ENCODE assay signal across 17 cellular contexts in the genomic region with DNA sequence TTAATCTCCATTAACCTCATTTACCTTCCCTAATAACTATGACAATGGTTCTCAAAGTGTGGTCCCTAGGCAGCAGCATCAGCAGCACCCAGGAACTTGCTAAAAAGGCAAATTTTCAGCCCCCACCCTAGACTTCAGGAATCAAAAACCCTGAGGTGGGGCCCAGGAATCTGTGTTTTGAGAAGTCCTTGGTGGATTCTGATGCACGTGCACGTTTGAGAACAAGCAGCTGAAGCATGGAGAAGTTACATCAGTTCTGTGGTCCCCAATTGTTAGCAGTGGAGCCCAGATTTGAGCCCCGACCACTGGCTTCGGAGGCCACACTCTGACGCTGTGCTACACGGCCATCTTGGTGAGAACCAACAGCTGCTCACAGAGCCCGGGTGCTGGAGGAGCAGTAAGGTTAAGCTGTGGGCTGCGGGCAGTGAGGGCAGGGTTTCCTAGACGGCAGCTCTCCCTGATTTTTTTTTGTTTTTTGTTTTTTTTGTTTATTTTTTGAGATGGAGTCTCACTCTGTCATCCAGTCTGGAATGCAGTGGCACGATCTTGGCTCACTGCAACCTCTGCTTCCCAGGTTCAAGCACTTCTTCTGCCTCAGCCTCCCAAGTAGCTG. TPM values are rescaled to one million over a fixed set of nuclear protein-coding genes. Genes with fewer than 3 reads are reported as not detected.
DNase-seq lines count a peak whose midpoint lies in the region; ATAC-seq and TF ChIP-seq lines count a peak whose summit lies in the region.
"Had no signal": no experiment of that assay in that cellular context is flagged by ENCODE, and none has a peak within 500 bp of the region (broad histone marks: within the 10 kb centered on the region; RNA-seq: fewer than 3 reads in every experiment).

No MANE protein-coding gene starts in this region.

- peaks cover 73% of the 10 kb centered on the region for H3K4me1 Mint-ChIP-seq in activated B cell treated with CpG ODN at 0.5 μM for 24 hours
- no peaks in the 10 kb centered on the region for H3K4me1 Mint-ChIP-seq in CD4-positive, alpha-beta T cell (ENCODE audit: low read depth)

- peak; percentile 22 for DNase-seq in Right ventricle myocardium superior
- DNase-seq in left ventricle myocardium inferior = no peak
- no peak for DNase-seq in activated B cell treated with CpG ODN at 0.5 μM for 24 hours
- DNase-seq in osteoblast (ENCODE audit: insufficient read length, low spot score, missing footprints) = peak; percentile 46
- no peak for DNase-seq in CD4-positive, alpha-beta T cell
- DNase-seq in OCI-M2 (lab: John Stamatoyannopoulos, UW; ENCODE audit: unreplicated experiment) = no peak
- DNase-seq: C1 segment of cervical spinal cord, DMS79, EL, GOT3, KG1 had no signal

- H3K4me3 Mint-ChIP-seq in activated B cell treated with CpG ODN at 0.5 μM for 24 hours = no peak overlapping the region
- H3K4me3 Mint-ChIP-seq in CD4-positive, alpha-beta T cell = no peak overlapping the region
- H3K4me3 Mint-ChIP-seq: CD4-positive, alpha-beta memory T cell had no signal

- CTCF ChIA-PET in activated B cell treated with CpG ODN at 0.5 μM for 24 hours (lab: Charles Lee) = interaction anchor here (0.7 to 1.2 kb wide), 5 partner anchors 8 to 180 kb away, joined by 3 to 4 read pairs (median 3); no protein-coding TSS in a partner anchor
- CTCF ChIA-PET in CD4-positive, alpha-beta T cell (lab: Charles Lee) = no interaction called here

- H4K20me1 ChIP-seq in osteoblast (ENCODE audit: insufficient read depth, low read length) = no peaks in the 10 kb centered on the region

- no peak for ATAC-seq in Right ventricle myocardium superior (ENCODE audit: poor library complexity)
- ATAC-seq in activated B cell treated with CpG ODN at 0.5 μM for 24 hours (ENCODE audit: low read depth) = no peak
- ATAC-seq in CD4-positive, alpha-beta T cell (ENCODE audit: poor library complexity) = no peak
- no peak for ATAC-seq in GM18861 (IDR thresholded peaks at IDR 0.05; ENCODE audit: unreplicated experiment)
- ATAC-seq: HCT116 had no signal

- H2AFZ ChIP-seq in osteoblast (ENCODE audit: low read length) = no peak overlapping the region

- H3K36me3 Mint-ChIP-seq in activated B cell treated with CpG ODN at 0.5 μM for 24 hours (ENCODE audit: low read depth) = no peaks in the 10 kb centered on the region
- no peaks in the 10 kb centered on the region for H3K36me3 Mint-ChIP-seq in CD4-positive, alpha-beta T cell (ENCODE audit: low read depth)
- H3K36me3 Mint-ChIP-seq: CD4-positive, alpha-beta memory T cell had no signal

- no peak for TF ChIP-seq CTCF in left ventricle myocardium inferior (IDR thresholded peaks at IDR 0.05; ENCODE audit: borderline replicate concordance)
- no peak for TF ChIP-seq CTCF in activated B cell treated with CpG ODN at 0.5 μM for 24 hours (IDR thresholded peaks at IDR 0.05)
- no peak for TF ChIP-seq CTCF in osteoblast (IDR thresholded peaks at IDR 0.05; ENCODE audit: extremely low read depth, low read depth, low read length)
- no peak for TF ChIP-seq CTCF in CD4-positive, alpha-beta T cell (IDR thresholded peaks at IDR 0.05)

- POLR2A ChIA-PET in activated B cell treated with CpG ODN at 0.5 μM for 24 hours (lab: Charles Lee) = interaction anchor here (0.6 to 11.0 kb wide), 3 partner anchors 17 to 287 kb away, joined by 4 to 304 read pairs (median 124); partner anchors contain the start of genes CD22 and FFAR1
- POLR2A ChIA-PET in CD4-positive, alpha-beta T cell (lab: Charles Lee) = no interaction called here

- H3K27me3 ChIP-seq in left ventricle myocardium inferior (ENCODE audit: low read depth) (peaks cover 13% of the 10 kb centered on the region), osteoblast (ENCODE audit: insufficient read depth, low read length) (no peaks in the 10 kb centered on the region)
- no peaks in the 10 kb centered on the region for H3K27me3 ChIP-seq in CD4-positive, alpha-beta T cell (ENCODE audit: control insufficient read depth, insufficient read depth, low read length)

- H3K27me3 Mint-ChIP-seq in activated B cell treated with CpG ODN at 0.5 μM for 24 hours = no peaks in the 10 kb centered on the region
- H3K27me3 Mint-ChIP-seq in CD4-positive, alpha-beta T cell = no peaks in the 10 kb centered on the region

- no peak overlapping the region for H3K4me2 ChIP-seq in osteoblast (ENCODE audit: insufficient read depth, low read length)

- H3K9me3 Mint-ChIP-seq in activated B cell treated with CpG ODN at 0.5 μM for 24 hours = no peaks in the 10 kb centered on the region
- no peaks in the 10 kb centered on the region for H3K9me3 Mint-ChIP-seq in CD4-positive, alpha-beta T cell
- H3K9me3 Mint-ChIP-seq: CD4-positive, alpha-beta memory T cell had no signal

- H3K4me1 ChIP-seq in left ventricle myocardium inferior (peaks cover 14% of the 10 kb centered on the region), osteoblast (ENCODE audit: insufficient read depth, low read length) (peaks cover 11% of the 10 kb centered on the region)

- H3K9me3 ChIP-seq in left ventricle myocardium inferior (replicated peaks) (no peaks in the 10 kb centered on the region), osteoblast (ENCODE audit: low read depth, low read length) (no peaks in the 10 kb centered on the region)
- H3K9me3 ChIP-seq in CD4-positive, alpha-beta T cell (ENCODE audit: control insufficient read depth, low read length) = no peaks in the 10 kb centered on the region

- no peaks in the 10 kb centered on the region for H3K79me2 ChIP-seq in osteoblast (ENCODE audit: insufficient read depth, low read length)

- intact Hi-C loops in Right ventricle myocardium superior (cut with DNase I) (no loop called here), left ventricle myocardium inferior (cut with micrococcal nuclease) (no loop called here), activated B cell treated with CpG ODN at 0.5 μM for 24 hours (cut with micrococcal nuclease) (no loop called here)
- intact Hi-C loops in CD4-positive, alpha-beta T cell (cut with DNase I, micrococcal nuclease) = no loop called here

- H3K27ac ChIP-seq in left ventricle myocardium inferior (replicated peaks) (no peak overlapping the region), osteoblast (ENCODE audit: low read depth, low read length) (no peak overlapping the region)
- H3K27ac ChIP-seq in CD4-positive, alpha-beta T cell (ENCODE audit: low read depth, low read length) = no peak overlapping the region
- H3K27ac ChIP-seq: 22Rv1, HL-60 had no signal

- H3K27ac Mint-ChIP-seq in activated B cell treated with CpG ODN at 0.5 μM for 24 hours = peak overlapping the region; percentile 50
- no peak overlapping the region for H3K27ac Mint-ChIP-seq in CD4-positive, alpha-beta T cell
- H3K27ac Mint-ChIP-seq: CD4-positive, alpha-beta memory T cell had no signal

- H3K4me3 ChIP-seq in left ventricle myocardium inferior (no peak overlapping the region), osteoblast (ENCODE audit: insufficient read depth, low read length) (no peak overlapping the region)

- no peaks in the 10 kb centered on the region for H3K36me3 ChIP-seq in left ventricle myocardium inferior
- H3K36me3 ChIP-seq in osteoblast (ENCODE audit: insufficient read depth, low read length) = no peaks in the 10 kb centered on the region

RNA-seq across cellular contexts. Expression of gene CD22, which starts 14.0 kb away (rescaled TPM):
- total RNA-seq in Right ventricle myocardium superior = 0.56 TPM
- not detected for total RNA-seq in left ventricle myocardium inferior
- 920 and 1,096 TPM in 2 replicates for total RNA-seq in activated B cell treated with CpG ODN at 0.5 μM for 24 hours
- total RNA-seq in osteoblast = under 0.01 TPM in 1 of 2 replicates, not detected in the other
- total RNA-seq in CD4-positive, alpha-beta T cell = under 1 TPM; 0.52 to 0.67 TPM
- total RNA-seq: A673 had no signal

RNA-seq across cellular contexts. Expression of gene MAG, which starts 23.0 kb away (rescaled TPM):
- total RNA-seq in Right ventricle myocardium superior = not detected
- not detected for total RNA-seq in left ventricle myocardium inferior
- total RNA-seq in activated B cell treated with CpG ODN at 0.5 μM for 24 hours = 0.22 and 0.31 TPM in 2 replicates
- total RNA-seq in osteoblast = not detected in 2 replicates
- total RNA-seq in CD4-positive, alpha-beta T cell = not detected
- total RNA-seq: A673; CD4-positive, alpha-beta memory T cell had no signal

RNA-seq across cellular contexts. Expression of gene HAMP, which starts 32.6 kb away (rescaled TPM):
- not detected for total RNA-seq in Right ventricle myocardium superior
- not detected for total RNA-seq in left ventricle myocardium inferior
- 1.3 and 2.2 TPM in 2 replicates for total RNA-seq in activated B cell treated with CpG ODN at 0.5 μM for 24 hours
- total RNA-seq in osteoblast = not detected in 2 replicates
- total RNA-seq in CD4-positive, alpha-beta T cell = 1 to 10 TPM; 1.5 to 1.6 TPM

RNA-seq across cellular contexts. Expression of gene FFAR1, which starts 32.7 kb away (rescaled TPM):
- total RNA-seq in Right ventricle myocardium superior (not detected), left ventricle myocardium inferior (not detected), activated B cell treated with CpG ODN at 0.5 μM for 24 hours (5.1 and 6.0 TPM in 2 replicates), osteoblast (not detected in 2 replicates)
- not detected for total RNA-seq in CD4-positive, alpha-beta T cell
- total RNA-seq: A673; CD4-positive, alpha-beta memory T cell had no signal

RNA-seq across cellular contexts. Expression of gene FFAR3, which starts 43.3 kb away (rescaled TPM):
- total RNA-seq in Right ventricle myocardium superior (not detected), left ventricle myocardium inferior (not detected), activated B cell treated with CpG ODN at 0.5 μM for 24 hours (0.16 TPM in 1 of 2 replicates, not detected in the other), osteoblast (not detected in 2 replicates)
- total RNA-seq in CD4-positive, alpha-beta T cell = not detected
- total RNA-seq: CD4-positive, alpha-beta memory T cell had no signal

Comparison
In these comparisons a context has a peak if more than half of its experiments do, and no peak if none do; other contexts are left out.
1. DNase-seq: peak in Right ventricle myocardium superior (single experiment) and osteoblast (single experiment); none in left ventricle myocardium inferior (single experiment), activated B cell treated with CpG ODN at 0.5 μM for 24 hours (single experiment), CD4-positive, alpha-beta T cell (0 of 10) and OCI-M2 (single experiment).
2. RNA of gene CD22, which starts 14.0 kb away (total RNA-seq): 920 to 1,096 TPM in activated B cell treated with CpG ODN at 0.5 μM for 24 hours; 0.52 to 0.67 TPM in CD4-positive, alpha-beta T cell, 0.56 TPM in Right ventricle myocardium superior (single experiment), not detected in left ventricle myocardium inferior (single experiment) and under 0.01 TPM in osteoblast; every median in the first group is over 100 times any median in the second.